Comparison of ENCODE assay signal across 8 cellular contexts in genomic region chr16:22217890-22218730, GRCh38. TPM values are rescaled to one million over a fixed set of nuclear protein-coding genes. Genes with fewer than 3 reads are reported as not detected.
A peak's percentile ranks its signal among the peaks of the same experiment; 100 is the strongest.
DNase-seq lines count a peak whose midpoint lies in the region; ATAC-seq and TF ChIP-seq lines count a peak whose summit lies in the region.

No MANE protein-coding gene starts in this region.

- H3K9me3 ChIP-seq in BLaER1 (peaks cover 11% of the 10 kb centered on the region; the same call in 1 of the 2 replicates), uterus (no peaks in the 10 kb centered on the region)

- H3K27ac ChIP-seq in BLaER1 (peak overlapping the region; percentile 91), uterus (peak overlapping the region; percentile 51 to 65)

- no peak for TF ChIP-seq CTCF in uterus (IDR thresholded peaks at IDR 0.05)

- H3K27me3 ChIP-seq in BLaER1: no peaks in the 10 kb centered on the region
- H3K27me3 ChIP-seq in uterus: no peaks in the 10 kb centered on the region

- peak; percentile 9 for DNase-seq in central memory CD4-positive, alpha-beta T cell
- DNase-seq in uterus (peak; percentile 62 to 64), NCI-H1105 treated with DMSO at 0.1 percent for 48 hours (lab: John Stamatoyannopoulos, UW) (no peak), NCI-H526 (lab: John Stamatoyannopoulos, UW) (no peak)

- peak overlapping the region; percentile 92 for H3K4me2 ChIP-seq in BLaER1

- no peaks in the 10 kb centered on the region for H4K20me1 ChIP-seq in BLaER1

- in situ Hi-C loops in GM18951 (cut with MboI; ENCODE audit: low sequenced_read_pairs, unreplicated experiment): no loop called here

- H3K4me1 ChIP-seq in BLaER1 (peaks cover 91% of the 10 kb centered on the region), uterus (peaks cover 0 to under 1% of the 10 kb centered on the region in 2 donors)

- peak overlapping the region; percentile 70 for H3K9ac ChIP-seq in BLaER1

- intact Hi-C loops in uterus (cut with DNase I; ENCODE audit: low total_unique reads): no loop called here

- TF ChIP-seq POLR2A in GM18951 (IDR thresholded peaks at IDR 0.05; ENCODE audit: extremely low read depth, insufficient read depth, insufficient read length) (peak; percentile 34), uterus (IDR thresholded peaks at IDR 0.05) (no peak)

- H3K36me3 ChIP-seq in BLaER1 (peaks cover 40% of the 10 kb centered on the region), uterus (no peaks in the 10 kb centered on the region)

- ATAC-seq in HG03066 (IDR thresholded peaks at IDR 0.05; ENCODE audit: low read depth, unreplicated experiment) (peak; percentile 75), HG03469 (IDR thresholded peaks at IDR 0.05; ENCODE audit: unreplicated experiment) (no peak)

- H3K4me3 ChIP-seq in BLaER1 (peak overlapping the region; percentile 52), uterus (no peak overlapping the region)

RNA-seq across cellular contexts. Expression of gene EEF2K, which starts 12.0 kb away (rescaled TPM):
- total RNA-seq in uterus: 10 to 100 TPM; 17.4 to 82.0 (median 35.5) TPM

RNA-seq across cellular contexts. Expression of gene SDR42E2, which starts 55.8 kb away (rescaled TPM):
- total RNA-seq in uterus: not detected

Comparison
In these comparisons a context has a peak if more than half of its experiments do, and no peak if none do; other contexts are left out.
1. DNase-seq: peak in central memory CD4-positive, alpha-beta T cell (single experiment) and uterus (2 of 2); none in NCI-H1105 treated with DMSO at 0.1 percent for 48 hours (single experiment) and NCI-H526 (0 of 2).